ENCODE assay signal across 20 cellular contexts in genomic region chr12:116661341-116661740, GRCh38.
"Had no signal": no experiment of that assay in that cellular context is flagged by ENCODE, and none has a peak within 500 bp of the region (broad histone marks: within the 10 kb centered on the region; RNA-seq: fewer than 3 reads in every experiment).

No MANE protein-coding gene starts in this region.

- H3K4me3 Mint-ChIP-seq: activated CD4-positive, alpha-beta memory T cell treated with anti-CD3 and anti-CD28 coated beads, Interleukin-2, amount 10 ng/mL, durations not matched to agents 7 days and 5 days; activated CD4-positive, alpha-beta T cell treated with anti-CD3 and anti-CD28 coated beads, Interleukin-2, amount 10 ng/mL, durations not matched to agents 24 days and 14 days; activated naive CD8-positive, alpha-beta T cell treated with anti-CD3 and anti-CD28 coated beads, Interleukin-2, amount 50 U/mL, for 24 hours; activated T-cell treated with anti-CD3 and anti-CD28 coated beads, Interleukin-2, amount 50 U/mL, for 72 hours; naive B cell; stimulated activated memory B cell treated with anti-CD40 and anti-IgM and Interleukin-4, amounts not matched to agents 10 μg/mL and 1 μg/mL and 100 μg/mL, for 72 hours; type B pancreatic cell had no signal

- H3K9me3 Mint-ChIP-seq: activated CD4-positive, alpha-beta memory T cell treated with anti-CD3 and anti-CD28 coated beads, Interleukin-2, amount 10 ng/mL, durations not matched to agents 7 days and 5 days; activated CD4-positive, alpha-beta T cell treated with anti-CD3 and anti-CD28 coated beads, Interleukin-2, amount 10 ng/mL, durations not matched to agents 24 days and 14 days; activated naive CD8-positive, alpha-beta T cell treated with anti-CD3 and anti-CD28 coated beads, Interleukin-2, amount 50 U/mL, for 24 hours; activated T-cell treated with anti-CD3 and anti-CD28 coated beads, Interleukin-2, amount 50 U/mL, for 72 hours; stimulated activated memory B cell treated with anti-CD40 and anti-IgM and Interleukin-4, amounts not matched to agents 10 μg/mL and 1 μg/mL and 100 μg/mL, for 72 hours had no signal

- DNase-seq: activated CD4-positive, alpha-beta memory T cell treated with anti-CD3 and anti-CD28 coated beads, Interleukin-2, amount 10 ng/mL, durations not matched to agents 7 days and 5 days; activated CD4-positive, alpha-beta T cell treated with anti-CD3 and anti-CD28 coated beads, Interleukin-2, amount 10 ng/mL, durations not matched to agents 24 days and 14 days; activated gamma-delta T cell; activated naive CD4-positive, alpha-beta T cell treated with anti-CD3 and anti-CD28 coated beads, Interleukin-2, amount 50 U/mL, for 16 hours; activated naive CD8-positive, alpha-beta T cell treated with anti-CD3 and anti-CD28 coated beads, Interleukin-2, amount 50 U/mL, for 24 hours; activated T-cell treated with anti-CD3 and anti-CD28 coated beads, Interleukin-2, amount 50 U/mL, for 72 hours; cortex of kidney; heart left ventricle; lower lobe of right lung; naive B cell; sigmoid colon; stimulated activated CD4-positive, alpha-beta T cell treated with anti-CD3 and anti-CD28 coated beads, Interleukin-15, amount 100 ng/mL, for 24 hours; stomach; T-helper 9 cell had no signal

- H3K27ac ChIP-seq: epithelial cell of prostate, gastroesophageal sphincter, heart left ventricle, lower lobe of right lung, sigmoid colon, stomach, vagina had no signal

- H3K27ac Mint-ChIP-seq: activated CD4-positive, alpha-beta memory T cell treated with anti-CD3 and anti-CD28 coated beads, Interleukin-2, amount 10 ng/mL, durations not matched to agents 7 days and 5 days; activated CD4-positive, alpha-beta T cell treated with anti-CD3 and anti-CD28 coated beads, Interleukin-2, amount 10 ng/mL, durations not matched to agents 24 days and 14 days; activated naive CD8-positive, alpha-beta T cell treated with anti-CD3 and anti-CD28 coated beads, Interleukin-2, amount 50 U/mL, for 24 hours; activated T-cell treated with anti-CD3 and anti-CD28 coated beads, Interleukin-2, amount 50 U/mL, for 72 hours; stimulated activated memory B cell treated with anti-CD40 and anti-IgM and Interleukin-4, amounts not matched to agents 10 μg/mL and 1 μg/mL and 100 μg/mL, for 72 hours; type B pancreatic cell had no signal

- H3K27me3 ChIP-seq: heart left ventricle, sigmoid colon, stomach, vagina had no signal

- H3K36me3 Mint-ChIP-seq: stimulated activated memory B cell treated with anti-CD40 and anti-IgM and Interleukin-4, amounts not matched to agents 10 μg/mL and 1 μg/mL and 100 μg/mL, for 72 hours; type B pancreatic cell had no signal

- H3K9me3 ChIP-seq: gastroesophageal sphincter, heart left ventricle, lower lobe of right lung, sigmoid colon, stomach, vagina had no signal

- H3K36me3 ChIP-seq: gastroesophageal sphincter, heart left ventricle, lower lobe of right lung, sigmoid colon, stomach, vagina had no signal

- H3K4me3 ChIP-seq: gastroesophageal sphincter, heart left ventricle, lower lobe of right lung, sigmoid colon, smooth muscle cell, stomach, vagina had no signal

- ATAC-seq: activated naive CD8-positive, alpha-beta T cell treated with anti-CD3 and anti-CD28 coated beads, Interleukin-2, amount 50 U/mL, for 24 hours; activated T-cell treated with anti-CD3 and anti-CD28 coated beads, Interleukin-2, amount 50 U/mL, for 72 hours; gastroesophageal sphincter; heart left ventricle; lower lobe of right lung; stimulated activated memory B cell treated with anti-CD40 and anti-IgM and Interleukin-4, amounts not matched to agents 10 μg/mL and 1 μg/mL and 100 μg/mL, for 72 hours had no signal

- H3K4me1 Mint-ChIP-seq: activated CD4-positive, alpha-beta T cell treated with anti-CD3 and anti-CD28 coated beads, Interleukin-2, amount 10 ng/mL, durations not matched to agents 24 days and 14 days had no signal

- H3K4me2 ChIP-seq: smooth muscle cell had no signal
